In the genomic region with DNA sequence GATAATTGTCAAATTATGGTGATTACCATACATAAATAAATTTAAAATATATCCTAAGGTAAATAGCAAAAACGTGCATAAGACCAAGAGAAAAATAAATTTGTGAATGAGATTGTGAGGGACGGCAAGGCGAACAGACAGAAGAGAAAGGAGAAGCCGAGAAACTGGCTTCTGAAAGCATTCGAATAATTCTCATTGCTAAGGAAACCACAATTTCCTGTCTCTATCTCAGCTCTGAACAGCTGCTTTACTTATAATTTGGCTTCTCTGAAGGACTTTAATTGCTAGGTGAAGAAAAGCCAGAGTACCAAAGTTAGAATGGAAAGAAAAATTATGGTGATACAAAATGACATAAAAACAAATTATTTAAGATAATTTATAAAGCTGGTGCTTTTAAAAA, we compare ENCODE assay signal across 10 cellular contexts.
DNase-seq lines count a peak whose midpoint lies in the region; ATAC-seq, FAIRE-seq and TF ChIP-seq lines count a peak whose summit lies in the region.
"Had no signal": no experiment of that assay in that cellular context is flagged by ENCODE, and none has a peak within 500 bp of the region (broad histone marks: within the 10 kb centered on the region; RNA-seq: fewer than 3 reads in every experiment).

No MANE protein-coding gene starts in this region.

- H3K36me3 ChIP-seq in BLaER1 treated with 17β-estradiol and CSF1 and Interleukin-3, amounts not matched to agents 10 nM and 100 nM, result no peaks in the 10 kb centered on the region
- H3K36me3 ChIP-seq in Caco-2 (ENCODE audit: control insufficient read depth, insufficient read depth, low read length), result no peaks in the 10 kb centered on the region

- H3K9me3 ChIP-seq in BLaER1 treated with 17β-estradiol and CSF1 and Interleukin-3, amounts not matched to agents 10 nM and 100 nM (replicated peaks in 1 of 11), result peaks cover 0 to 3% (median 0%) of the 10 kb centered on the region in 11 experiments; a peak in 1 of 22 replicates
- H3K9me3 ChIP-seq in Caco-2, result no peaks in the 10 kb centered on the region

- no peak overlapping the region for H3K4me3 Mint-ChIP-seq in activated CD8-positive, alpha-beta T cell treated with anti-CD3 and anti-CD28 coated beads, Interleukin-2, amount 10 ng/mL, durations not matched to agents 7 days and 5 days
- no peak overlapping the region for H3K4me3 Mint-ChIP-seq in Caco-2 (ENCODE audit: unreplicated experiment)
- H3K4me3 Mint-ChIP-seq: activated CD4-positive, alpha-beta memory T cell treated with anti-CD3 and anti-CD28 coated beads, Interleukin-2, amount 10 ng/mL, durations not matched to agents 7 days and 5 days had no signal

- POLR2A ChIA-PET in activated CD8-positive, alpha-beta T cell treated with anti-CD3 and anti-CD28 coated beads, Interleukin-2, amount 10 ng/mL, durations not matched to agents 7 days and 5 days (lab: Charles Lee), result no interaction called here
- POLR2A ChIA-PET in Caco-2 (lab: Charles Lee), result no interaction called here

- ATAC-seq in GM19395 (IDR thresholded peaks at IDR 0.05; ENCODE audit: unreplicated experiment) (peak; percentile 94), HG03097 (IDR thresholded peaks at IDR 0.05; ENCODE audit: low FRiP score, unreplicated experiment) (peak; percentile 94)
- ATAC-seq in activated CD8-positive, alpha-beta T cell treated with anti-CD3 and anti-CD28 coated beads, Interleukin-2, amount 10 ng/mL, durations not matched to agents 7 days and 5 days, result peak; percentile 53

- H3K9ac ChIP-seq in BLaER1 treated with 17β-estradiol and CSF1 and Interleukin-3, amounts not matched to agents 10 nM and 100 nM, result no peak overlapping the region

- CTCF ChIA-PET in activated CD8-positive, alpha-beta T cell treated with anti-CD3 and anti-CD28 coated beads, Interleukin-2, amount 10 ng/mL, durations not matched to agents 7 days and 5 days (lab: Charles Lee), result no interaction called here
- CTCF ChIA-PET in Caco-2 (lab: Charles Lee), result no interaction called here

- DNase-seq in activated CD8-positive, alpha-beta T cell treated with anti-CD3 and anti-CD28 coated beads, Interleukin-2, amount 10 ng/mL, durations not matched to agents 7 days and 5 days, result no peak
- DNase-seq in dorsolateral prefrontal cortex (no peak), Caco-2 (no peak), GM12892 (ENCODE audit: insufficient read length) (no peak), NCI-H2196 (lab: John Stamatoyannopoulos, UW; ENCODE audit: unreplicated experiment) (no peak)
- DNase-seq: activated CD4-positive, alpha-beta memory T cell treated with anti-CD3 and anti-CD28 coated beads, Interleukin-2, amount 10 ng/mL, durations not matched to agents 7 days and 5 days; NCI-H1092 treated with DMSO at 0.1 percent for 48 hours had no signal

- no peaks in the 10 kb centered on the region for H3K9me3 Mint-ChIP-seq in activated CD8-positive, alpha-beta T cell treated with anti-CD3 and anti-CD28 coated beads, Interleukin-2, amount 10 ng/mL, durations not matched to agents 7 days and 5 days (ENCODE audit: insufficient read depth)
- no peaks in the 10 kb centered on the region for H3K9me3 Mint-ChIP-seq in Caco-2 (ENCODE audit: unreplicated experiment)
- H3K9me3 Mint-ChIP-seq: activated CD4-positive, alpha-beta memory T cell treated with anti-CD3 and anti-CD28 coated beads, Interleukin-2, amount 10 ng/mL, durations not matched to agents 7 days and 5 days had no signal

- no peak for FAIRE-seq in GM12892 (lab: Jason Lieb, UNC)

- H3K4me2 ChIP-seq in BLaER1 treated with 17β-estradiol and CSF1 and Interleukin-3, amounts not matched to agents 10 nM and 100 nM, result peak overlapping the region; percentile 30 to 73 (median 59); a peak in 21 of 22 replicates

- BruUV-seq in Caco-2 (replicated peaks; lab: Mats Ljungman, UMichigan), result no TSS peak

- TF ChIP-seq CTCF in dorsolateral prefrontal cortex (IDR thresholded peaks at IDR 0.05 in 54 of 56, conservative IDR thresholded peaks at IDR 0.05 in 2 of 56; ENCODE audit: low read depth in 1 of 56, partially characterized antibody in 56 of 56) (no peak), Caco-2 (IDR thresholded peaks at IDR 0.05; ENCODE audit: insufficient read depth in 1 of 2, low read depth in 1 of 2, low read length in 1 of 2, severe bottlenecking in 1 of 2, unreplicated experiment in 1 of 2) (no peak)

- H4K20me1 ChIP-seq in BLaER1 treated with 17β-estradiol and CSF1 and Interleukin-3, amounts not matched to agents 10 nM and 100 nM, result no peaks in the 10 kb centered on the region

- no peak for TF ChIP-seq POLR2A in GM12892 (IDR thresholded peaks at IDR 0.05; ENCODE audit: low read depth, low read length)

- H3K4me1 Mint-ChIP-seq in activated CD8-positive, alpha-beta T cell treated with anti-CD3 and anti-CD28 coated beads, Interleukin-2, amount 10 ng/mL, durations not matched to agents 7 days and 5 days (ENCODE audit: low read depth), result peaks cover 3% of the 10 kb centered on the region
- no peaks in the 10 kb centered on the region for H3K4me1 Mint-ChIP-seq in Caco-2 (ENCODE audit: low read depth, unreplicated experiment)

- H3K4me1 ChIP-seq in BLaER1 treated with 17β-estradiol and CSF1 and Interleukin-3, amounts not matched to agents 10 nM and 100 nM, result peaks cover 17 to 29% (median 20%) of the 10 kb centered on the region in 10 experiments
- no peaks in the 10 kb centered on the region for H3K4me1 ChIP-seq in Caco-2

- H3K27me3 Mint-ChIP-seq in activated CD8-positive, alpha-beta T cell treated with anti-CD3 and anti-CD28 coated beads, Interleukin-2, amount 10 ng/mL, durations not matched to agents 7 days and 5 days (ENCODE audit: low read depth), result no peaks in the 10 kb centered on the region
- H3K27me3 Mint-ChIP-seq in Caco-2 (ENCODE audit: insufficient read depth, unreplicated experiment), result peaks cover 4% of the 10 kb centered on the region
- H3K27me3 Mint-ChIP-seq: activated CD4-positive, alpha-beta memory T cell treated with anti-CD3 and anti-CD28 coated beads, Interleukin-2, amount 10 ng/mL, durations not matched to agents 7 days and 5 days had no signal

- no peak overlapping the region for H3K4me3 ChIP-seq in BLaER1 treated with 17β-estradiol and CSF1 and Interleukin-3, amounts not matched to agents 10 nM and 100 nM
- H3K4me3 ChIP-seq in dorsolateral prefrontal cortex (no peak overlapping the region), Caco-2 (ENCODE audit: low read depth, low read length) (no peak overlapping the region)

- H3K27me3 ChIP-seq in BLaER1 treated with 17β-estradiol and CSF1 and Interleukin-3, amounts not matched to agents 10 nM and 100 nM, result no peaks in the 10 kb centered on the region
- H3K27me3 ChIP-seq in dorsolateral prefrontal cortex (peaks cover 0 to 10% (median 0%) of the 10 kb centered on the region in 45 donors), Caco-2 (replicated peaks; ENCODE audit: control insufficient read depth, insufficient read depth, low read length) (no peaks in the 10 kb centered on the region)

- no peaks in the 10 kb centered on the region for H3K36me3 Mint-ChIP-seq in activated CD8-positive, alpha-beta T cell treated with anti-CD3 and anti-CD28 coated beads, Interleukin-2, amount 10 ng/mL, durations not matched to agents 7 days and 5 days (ENCODE audit: low read depth)
- H3K36me3 Mint-ChIP-seq in Caco-2 (ENCODE audit: insufficient read depth, unreplicated experiment), result no peaks in the 10 kb centered on the region

- intact Hi-C loops in dorsolateral prefrontal cortex (cut with DNase I), result no loop called here
- intact Hi-C loops in Caco-2 (cut with micrococcal nuclease; ENCODE audit: unreplicated experiment), result no loop called here

- H3K27ac Mint-ChIP-seq in activated CD8-positive, alpha-beta T cell treated with anti-CD3 and anti-CD28 coated beads, Interleukin-2, amount 10 ng/mL, durations not matched to agents 7 days and 5 days, result no peak overlapping the region
- H3K27ac Mint-ChIP-seq in Caco-2 (ENCODE audit: unreplicated experiment), result no peak overlapping the region
- H3K27ac Mint-ChIP-seq: activated CD4-positive, alpha-beta memory T cell treated with anti-CD3 and anti-CD28 coated beads, Interleukin-2, amount 10 ng/mL, durations not matched to agents 7 days and 5 days had no signal

- H3K27ac ChIP-seq in BLaER1 treated with 17β-estradiol and CSF1 and Interleukin-3, amounts not matched to agents 10 nM and 100 nM, result peak overlapping the region in 2 of 11 experiments; percentile 13 to 24; a peak in 1 of 22 replicates
- H3K27ac ChIP-seq in dorsolateral prefrontal cortex, result no peak overlapping the region
